In the genomic region with DNA sequence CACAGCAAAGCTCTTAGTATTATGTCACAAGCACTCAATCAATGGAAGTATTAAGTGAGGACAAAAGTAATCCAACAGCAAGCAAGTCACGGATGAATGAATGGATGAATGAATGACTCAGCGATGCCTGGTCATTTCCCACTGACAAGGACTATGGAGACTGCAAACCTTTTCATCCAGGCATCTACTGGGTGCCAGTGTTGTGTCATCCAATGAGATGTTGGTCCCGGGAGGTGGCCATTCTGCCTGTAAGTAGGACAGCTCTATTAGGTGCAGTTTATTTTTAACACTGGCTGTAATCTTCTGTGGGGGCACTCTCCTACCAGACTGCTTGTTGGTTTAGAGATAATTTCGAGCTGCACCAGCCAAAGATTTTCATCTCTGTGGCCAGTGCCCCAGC, we compare ENCODE assay signal across 9 cellular contexts. TPM values are rescaled to one million over a fixed set of nuclear protein-coding genes. Genes with fewer than 3 reads are reported as not detected.
DNase-seq lines count a peak whose midpoint lies in the region; ATAC-seq and TF ChIP-seq lines count a peak whose summit lies in the region.
"Had no signal": no experiment of that assay in that cellular context is flagged by ENCODE, and none has a peak within 500 bp of the region (broad histone marks: within the 10 kb centered on the region; RNA-seq: fewer than 3 reads in every experiment).

No MANE protein-coding gene starts in this region.

- H3K36me3 Mint-ChIP-seq in activated T-cell treated with anti-CD3 and anti-CD28 coated beads, Interleukin-2, amount 50 U/mL, for 72 hours (ENCODE audit: insufficient read depth in 2 of 2), result no peaks in the 10 kb centered on the region
- H3K36me3 Mint-ChIP-seq: CD4-positive, CD25-positive, alpha-beta regulatory T cell had no signal

- DNase-seq in stimulated activated CD4-positive, alpha-beta T cell treated with anti-CD3 and anti-CD28 coated beads, Interleukin-15, amount 100 ng/mL, for 24 hours, result peak; percentile 7
- DNase-seq in stimulated activated CD4-positive, alpha-beta T cell treated with anti-CD3 and anti-CD28 coated beads, Interleukin-1b, Interleukin-23, amount 100 ng/mL, for 48 hours, result no peak
- DNase-seq in adrenal gland (peak in 5 of 7 donors; percentile 30 to 88 (median 64)), inferior parietal cortex (ENCODE audit: extremely low spot score) (peak; percentile 60), esophagus squamous epithelium (lab: John Stamatoyannopoulos, UW) (no peak)
- DNase-seq in stimulated activated CD4-positive, alpha-beta T cell treated with anti-CD3 and anti-CD28 coated beads, Interleukin-12 subunit alpha, Interleukin-12 subunit beta, amount 100 ng/mL, for 4 hours, result no peak
- DNase-seq in activated T-cell treated with anti-CD3 and anti-CD28 coated beads, Interleukin-2, amount 50 U/mL, for 72 hours, result no peak
- DNase-seq: CD4-positive, CD25-positive, alpha-beta regulatory T cell had no signal

- no peaks in the 10 kb centered on the region for H3K9me3 ChIP-seq in adrenal gland (replicated peaks in 1 of 3)
- H3K9me3 ChIP-seq in esophagus squamous epithelium, result no peaks in the 10 kb centered on the region

- H3K36me3 ChIP-seq in adrenal gland (replicated peaks in 1 of 2) (no peaks in the 10 kb centered on the region), esophagus squamous epithelium (no peaks in the 10 kb centered on the region)

- H3K4me1 ChIP-seq in adrenal gland (replicated peaks in 1 of 2) (no peaks in the 10 kb centered on the region), esophagus squamous epithelium (peaks cover 0 to 5% (median 0%) of the 10 kb centered on the region in 3 donors)

- WGBS in adrenal gland, 4 donors, result 19 to 83% (median 41%) methylated on average over 4 of the region's 4 CpGs
- WGBS in esophagus squamous epithelium, 2 donors, result 13 to 50% methylated on average over 4 of the region's 4 CpGs

- no peak for ATAC-seq in GM18870 (IDR thresholded peaks at IDR 0.05; ENCODE audit: unreplicated experiment)
- ATAC-seq in activated T-cell treated with anti-CD3 and anti-CD28 coated beads, Interleukin-2, amount 50 U/mL, for 72 hours (replicated peaks in 1 of 2), result no peak

- no peak overlapping the region for H3K27ac Mint-ChIP-seq in activated T-cell treated with anti-CD3 and anti-CD28 coated beads, Interleukin-2, amount 50 U/mL, for 72 hours
- H3K27ac Mint-ChIP-seq: CD4-positive, CD25-positive, alpha-beta regulatory T cell had no signal

- no peaks in the 10 kb centered on the region for H3K27me3 Mint-ChIP-seq in activated T-cell treated with anti-CD3 and anti-CD28 coated beads, Interleukin-2, amount 50 U/mL, for 72 hours (ENCODE audit: low read depth)

- no peak overlapping the region for H3K4me3 Mint-ChIP-seq in activated T-cell treated with anti-CD3 and anti-CD28 coated beads, Interleukin-2, amount 50 U/mL, for 72 hours
- H3K4me3 Mint-ChIP-seq: CD4-positive, CD25-positive, alpha-beta regulatory T cell had no signal

- TF ChIP-seq CTCF in adrenal gland (IDR thresholded peaks at IDR 0.05), result peak in 4 of 6 experiments; percentile 22 to 59 (median 40)
- peak in 2 of 6 experiments; percentile 15 to 42 for TF ChIP-seq CTCF in esophagus squamous epithelium (IDR thresholded peaks at IDR 0.05)

- TF ChIP-seq POLR2A in adrenal gland (IDR thresholded peaks at IDR 0.05) (no peak), esophagus squamous epithelium (IDR thresholded peaks at IDR 0.05) (no peak)

- H3K4me1 Mint-ChIP-seq in activated T-cell treated with anti-CD3 and anti-CD28 coated beads, Interleukin-2, amount 50 U/mL, for 72 hours (ENCODE audit: low read depth), result no peaks in the 10 kb centered on the region
- H3K4me1 Mint-ChIP-seq: CD4-positive, CD25-positive, alpha-beta regulatory T cell had no signal

- no peaks in the 10 kb centered on the region for H3K9me3 Mint-ChIP-seq in activated T-cell treated with anti-CD3 and anti-CD28 coated beads, Interleukin-2, amount 50 U/mL, for 72 hours

- intact Hi-C loops in adrenal gland (cut with DNase I) (no loop called here), esophagus squamous epithelium (cut with DNase I) (no loop called here)

- H3K4me3 ChIP-seq in adrenal gland (no peak overlapping the region), esophagus squamous epithelium (no peak overlapping the region)

- no peak overlapping the region for H3K27ac ChIP-seq in adrenal gland
- no peak overlapping the region for H3K27ac ChIP-seq in esophagus squamous epithelium

- H3K27me3 ChIP-seq in adrenal gland (peaks cover 4% of the 10 kb centered on the region), esophagus squamous epithelium (peaks cover 0 to 34% (median 0%) of the 10 kb centered on the region in 4 donors)

RNA-seq across cellular contexts. Expression of gene STAB2, which starts 39.4 kb away (rescaled TPM):
- total RNA-seq in adrenal gland (1 to 10 TPM in 3 of 8 donors, under 1 TPM in 4, not detected in 1; 0.04 to 1.6 (median 0.32) TPM), esophagus squamous epithelium (under 1 TPM in 1 of 4 donors, not detected in 3; 0.95 TPM)
- under 1 TPM; 0.02 to 0.27 (median 0.08) TPM for polyA plus RNA-seq in adrenal gland
- not detected for total RNA-seq in activated T-cell treated with anti-CD3 and anti-CD28 coated beads, Interleukin-2, amount 50 U/mL, for 72 hours
- total RNA-seq: CD4-positive, CD25-positive, alpha-beta regulatory T cell had no signal
- polyA plus RNA-seq: CD4-positive, CD25-positive, alpha-beta regulatory T cell had no signal

Comparison
In these comparisons a context has a peak if more than half of its experiments do, and no peak if none do; other contexts are left out.
1. DNase-seq: peak in stimulated activated CD4-positive, alpha-beta T cell treated with anti-CD3 and anti-CD28 coated beads, Interleukin-15, amount 100 ng/mL, for 24 hours (single experiment), adrenal gland (5 of 7) and inferior parietal cortex (single experiment); none in stimulated activated CD4-positive, alpha-beta T cell treated with anti-CD3 and anti-CD28 coated beads, Interleukin-1b, Interleukin-23, amount 100 ng/mL, for 48 hours (single experiment), esophagus squamous epithelium (single experiment), stimulated activated CD4-positive, alpha-beta T cell treated with anti-CD3 and anti-CD28 coated beads, Interleukin-12 subunit alpha, Interleukin-12 subunit beta, amount 100 ng/mL, for 4 hours (single experiment) and activated T-cell treated with anti-CD3 and anti-CD28 coated beads, Interleukin-2, amount 50 U/mL, for 72 hours (0 of 2).